8 cellular contexts compared by ENCODE assay signal in genomic region chr10:63268139-63268797, GRCh38.
DNase-seq lines count a peak whose midpoint lies in the region; ATAC-seq, FAIRE-seq and TF ChIP-seq lines count a peak whose summit lies in the region.

No MANE protein-coding gene starts in this region.

- peak overlapping the region; percentile 93 to 99 (median 98) for H3K4me3 Mint-ChIP-seq in CD8-positive, alpha-beta memory T cell

- H3K9ac ChIP-seq in keratinocyte (ENCODE audit: control insufficient read depth, extremely low read depth, insufficient read depth, low read length), result peak overlapping the region; percentile 96

- POLR2A ChIA-PET in CD8-positive, alpha-beta memory T cell (lab: Charles Lee), result interaction anchor here (0.6 to 2.0 kb wide), 9 partner anchors 9 to 1217 kb away, joined by 3 to 14 read pairs (median 3); partner anchors contain the start of gene REEP3

- no peak for DNase-seq in CD8-positive, alpha-beta memory T cell
- DNase-seq in KBM-7, result peak; percentile 56
- peak; percentile 51 for DNase-seq in amniotic epithelial cell (ENCODE audit: low read depth)
- DNase-seq in keratinocyte (ENCODE audit: low read depth, low spot score), result no peak
- DNase-seq in stomach, result no peak
- no peak for DNase-seq in DMS153 (lab: John Stamatoyannopoulos, UW)

- CTCF ChIA-PET in CD8-positive, alpha-beta memory T cell (lab: Charles Lee), result interaction anchor here (0.7 to 4.9 kb wide), 10 partner anchors 10 to 884 kb away, joined by 3 to 22 read pairs (median 4); partner anchors contain the start of gene REEP3

- in situ Hi-C loops in KBM-7 (cut with MboI; ENCODE audit: low pct_unique_long_range_greater_than_20kb, low sequenced_read_pairs), result no loop called here

- H3K27ac ChIP-seq in CD8-positive, alpha-beta memory T cell (ENCODE audit: low read depth, low read length), result peak overlapping the region; percentile 97
- H3K27ac ChIP-seq in keratinocyte (ENCODE audit: control insufficient read depth, insufficient read depth, low read length), result peak overlapping the region; percentile 97
- peak overlapping the region; percentile 78 to 98 (median 88) for H3K27ac ChIP-seq in stomach

- WGBS in stomach, 5 donors, result 0 to 2% (median 0%) methylated on average over 3 of the region's 3 CpGs

- H2AFZ ChIP-seq in keratinocyte (ENCODE audit: control insufficient read depth, low read length), result no peak overlapping the region

- no peak for FAIRE-seq in keratinocyte (lab: Jason Lieb, UNC)

- H3K4me2 ChIP-seq in keratinocyte (ENCODE audit: control insufficient read depth, extremely low read depth, insufficient read depth, low read depth, low read length), result peak overlapping the region; percentile 79

- no peaks in the 10 kb centered on the region for H3K9me3 Mint-ChIP-seq in CD8-positive, alpha-beta memory T cell

- H3K36me3 ChIP-seq in CD8-positive, alpha-beta memory T cell (ENCODE audit: insufficient read depth, low read length), result no peaks in the 10 kb centered on the region
- no peaks in the 10 kb centered on the region for H3K36me3 ChIP-seq in keratinocyte (ENCODE audit: control insufficient read depth in 2 of 2, extremely low read depth in 1 of 2, insufficient read depth in 2 of 2, low read length in 2 of 2)
- no peaks in the 10 kb centered on the region for H3K36me3 ChIP-seq in stomach

- peaks cover 0 to 25% (median 3%) of the 10 kb centered on the region in 3 donors for H3K36me3 Mint-ChIP-seq in CD8-positive, alpha-beta memory T cell

- no peaks in the 10 kb centered on the region for H3K9me3 ChIP-seq in CD8-positive, alpha-beta memory T cell (ENCODE audit: low read length)
- no peaks in the 10 kb centered on the region for H3K9me3 ChIP-seq in keratinocyte (ENCODE audit: control insufficient read depth, low read depth, low read length)
- no peaks in the 10 kb centered on the region for H3K9me3 ChIP-seq in stomach

- no peak for TF ChIP-seq EP300 in stomach (IDR thresholded peaks at IDR 0.05)

- peaks cover 26% of the 10 kb centered on the region for H3K4me1 ChIP-seq in CD8-positive, alpha-beta memory T cell (ENCODE audit: insufficient read depth, low read length)
- H3K4me1 ChIP-seq in keratinocyte (ENCODE audit: control insufficient read depth, extremely low read depth, insufficient read depth, low read length) (peaks cover 5% of the 10 kb centered on the region), stomach (peaks cover 10 to 41% (median 27%) of the 10 kb centered on the region in 4 donors)

- TF ChIP-seq CTCF in keratinocyte (optimal IDR thresholded peaks at IDR 0.05 in 1 of 3, IDR thresholded peaks at IDR 0.05 in 1 of 3, conservative IDR thresholded peaks at IDR 0.05 in 1 of 3; ENCODE audit: extremely low read depth in 1 of 3, insufficient read depth in 2 of 3, low read length in 3 of 3) (no peak), stomach (IDR thresholded peaks at IDR 0.05) (no peak)

- H3K4me3 ChIP-seq in CD8-positive, alpha-beta memory T cell (ENCODE audit: low read length), result peak overlapping the region; percentile 83
- peak overlapping the region; percentile 54 to 88 (median 83) for H3K4me3 ChIP-seq in keratinocyte (ENCODE audit: control insufficient read depth in 2 of 3, extremely low read depth in 1 of 3, insufficient read depth in 2 of 3, low read depth in 1 of 3, low read length in 3 of 3)
- H3K4me3 ChIP-seq in stomach, result peak overlapping the region; percentile 37 to 55 (median 54)

- ATAC-seq in GM18870 (IDR thresholded peaks at IDR 0.05; ENCODE audit: unreplicated experiment) (no peak), HG02852 (IDR thresholded peaks at IDR 0.05; ENCODE audit: unreplicated experiment) (no peak)

- H3K79me2 ChIP-seq in keratinocyte (ENCODE audit: control insufficient read depth, insufficient read depth, low read length), result peaks cover 65% of the 10 kb centered on the region

- peak overlapping the region; percentile 97 to 100 (median 99) for H3K27ac Mint-ChIP-seq in CD8-positive, alpha-beta memory T cell

- no peaks in the 10 kb centered on the region for H3K27me3 ChIP-seq in CD8-positive, alpha-beta memory T cell (ENCODE audit: insufficient read depth, low read length, poor library complexity, severe bottlenecking)
- H3K27me3 ChIP-seq in keratinocyte (ENCODE audit: control insufficient read depth, extremely low read depth, insufficient read depth, low read length), result no peaks in the 10 kb centered on the region
- no peaks in the 10 kb centered on the region for H3K27me3 ChIP-seq in stomach

- intact Hi-C loops in stomach (cut with DNase I; ENCODE audit: low total_unique reads), result no loop called here

- no peaks in the 10 kb centered on the region for H3K27me3 Mint-ChIP-seq in CD8-positive, alpha-beta memory T cell

- no peaks in the 10 kb centered on the region for H4K20me1 ChIP-seq in keratinocyte (ENCODE audit: control insufficient read depth, extremely low read depth, insufficient read depth, low read length)

- peaks cover 13 to 34% (median 27%) of the 10 kb centered on the region in 3 donors for H3K4me1 Mint-ChIP-seq in CD8-positive, alpha-beta memory T cell

- no peaks in the 10 kb centered on the region for H3K9me1 ChIP-seq in keratinocyte (ENCODE audit: control insufficient read depth, extremely low read depth, insufficient read depth, low read length)

- dilution Hi-C loops in keratinocyte (cut with MboI; ENCODE audit: extremely low pct_ligation_motif_present, low sequenced_read_pairs), result no loop called here

- TF ChIP-seq POLR2A in stomach (IDR thresholded peaks at IDR 0.05), result no peak

Comparison
In these comparisons a context has a peak if more than half of its experiments do, and no peak if none do; other contexts are left out.
1. DNase-seq: peak in KBM-7 (single experiment) and amniotic epithelial cell (single experiment); none in CD8-positive, alpha-beta memory T cell (0 of 5), keratinocyte (single experiment), stomach (single experiment) and DMS153 (single experiment).
2. Peak in every context shown above with its lines, with median percentiles within 50 percentile points of each other: H3K27ac ChIP-seq and H3K4me3 ChIP-seq.